In the genomic region with DNA sequence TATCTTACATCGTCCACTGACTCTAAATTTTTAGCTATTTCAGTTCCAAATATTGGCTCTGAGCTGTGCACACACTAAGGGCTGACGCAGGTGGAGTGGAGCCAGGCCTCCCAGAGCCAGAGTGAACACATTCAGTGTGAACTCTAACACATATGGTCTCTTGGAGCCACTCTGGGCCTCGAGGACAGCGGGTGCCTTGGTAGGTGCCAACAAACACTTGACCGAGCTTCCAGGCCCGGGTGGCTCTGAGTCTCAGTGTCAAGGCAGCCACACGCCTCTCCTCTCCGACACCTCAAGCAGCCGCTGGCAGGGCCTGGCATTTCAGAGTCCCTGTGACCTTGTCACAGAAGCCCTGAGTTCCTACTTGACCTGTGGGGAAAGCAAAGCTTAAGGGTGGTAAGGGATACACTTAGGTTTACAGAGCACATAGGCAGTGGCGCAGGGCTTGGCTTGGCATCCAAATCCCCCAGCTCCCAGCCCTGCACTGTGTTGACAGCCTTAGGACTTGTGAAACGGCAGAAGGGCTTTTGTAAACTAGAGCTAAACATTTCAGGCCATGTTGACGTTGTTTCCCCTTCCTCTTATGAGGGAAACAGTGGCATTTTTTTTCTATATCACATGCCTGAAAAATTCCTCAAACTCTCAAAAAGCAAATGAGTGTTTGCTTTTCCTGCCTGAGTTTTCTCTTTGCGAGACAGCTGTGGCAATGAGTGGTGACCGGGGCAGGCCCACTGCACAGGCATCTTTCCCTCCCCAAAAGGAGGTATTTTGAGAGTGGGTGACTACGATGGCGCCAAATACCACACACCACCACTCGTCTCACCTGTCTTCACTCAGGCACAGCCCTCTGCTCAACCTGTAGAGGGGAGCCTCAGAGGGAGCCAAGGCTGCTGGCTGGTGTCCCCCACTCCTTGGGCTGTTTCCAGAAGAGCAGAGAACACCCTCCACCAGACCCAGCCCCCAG, we compare ENCODE assay signal across 14 cellular contexts.
DNase-seq lines count a peak whose midpoint lies in the region; ATAC-seq, FAIRE-seq and TF ChIP-seq lines count a peak whose summit lies in the region.
"Had no signal": no experiment of that assay in that cellular context is flagged by ENCODE, and none has a peak within 500 bp of the region (broad histone marks: within the 10 kb centered on the region; RNA-seq: fewer than 3 reads in every experiment).

No MANE protein-coding gene starts in this region.

- intact Hi-C loops in upper lobe of right lung (cut with DNase I) (no loop called here), kidney (cut with DNase I) (no loop called here)
- intact Hi-C loops in CD8-positive, alpha-beta T cell (cut with DNase I, micrococcal nuclease): no loop called here

- H3K9me3 ChIP-seq in upper lobe of right lung (no peaks in the 10 kb centered on the region), kidney (ENCODE audit: control insufficient read depth in 1 of 2, low read length in 2 of 2) (no peaks in the 10 kb centered on the region)
- no peaks in the 10 kb centered on the region for H3K9me3 ChIP-seq in CD8-positive, alpha-beta T cell (ENCODE audit: low read length)

- TF ChIP-seq CTCF in fibroblast of the aortic adventitia (IDR thresholded peaks at IDR 0.05; ENCODE audit: insufficient read depth, low read length) (no peak), nephron (IDR thresholded peaks at IDR 0.05; ENCODE audit: unreplicated experiment in 3 of 3) (no peak), upper lobe of right lung (IDR thresholded peaks at IDR 0.05) (no peak), kidney (IDR thresholded peaks at IDR 0.05; ENCODE audit: borderline replicate concordance, extremely low read depth, insufficient read depth) (no peak)
- no peak for TF ChIP-seq CTCF in CD8-positive, alpha-beta T cell (IDR thresholded peaks at IDR 0.05)

- POLR2A ChIA-PET in CD8-positive, alpha-beta T cell (lab: Charles Lee): no interaction called here

- H3K9ac ChIP-seq in kidney (ENCODE audit: low read length in 2 of 2): no peak overlapping the region

- DNase-seq in NCI-H446 treated with DMSO at 0.1 percent for 48 hours (lab: John Stamatoyannopoulos, UW) (peak; percentile 82), fibroblast of the aortic adventitia (ENCODE audit: low read depth) (peak; percentile 29), upper lobe of right lung (peak; percentile 93), kidney (no peak)
- DNase-seq in CD8-positive, alpha-beta T cell: no peak
- DNase-seq: foreskin keratinocyte; NCI-H2081; stimulated activated naive CD4-positive, alpha-beta T cell had no signal

- H3K36me3 ChIP-seq in upper lobe of right lung (no peaks in the 10 kb centered on the region), kidney (ENCODE audit: control insufficient read depth in 1 of 2, insufficient read depth in 2 of 2, low read length in 2 of 2) (no peaks in the 10 kb centered on the region)
- no peaks in the 10 kb centered on the region for H3K36me3 ChIP-seq in CD8-positive, alpha-beta T cell (ENCODE audit: insufficient read depth, low read length)

- no peaks in the 10 kb centered on the region for H3K27me3 Mint-ChIP-seq in nephron (ENCODE audit: low read depth)
- no peaks in the 10 kb centered on the region for H3K27me3 Mint-ChIP-seq in CD8-positive, alpha-beta T cell (ENCODE audit: low read depth)

- peaks cover 49% of the 10 kb centered on the region for H3K4me1 ChIP-seq in upper lobe of right lung
- H3K4me1 ChIP-seq in CD8-positive, alpha-beta T cell (ENCODE audit: insufficient read depth, low read length): no peaks in the 10 kb centered on the region
- peaks cover 0 to 5% of the 10 kb centered on the region in 2 donors for H3K4me1 ChIP-seq in kidney (ENCODE audit: control insufficient read depth in 1 of 2, insufficient read depth in 1 of 2, low read depth in 1 of 2, low read length in 2 of 2)

- H3K27ac Mint-ChIP-seq in nephron: peak overlapping the region in 2 of 3 experiments; percentile 5 to 28
- H3K27ac Mint-ChIP-seq in CD8-positive, alpha-beta T cell: no peak overlapping the region
- H3K27ac Mint-ChIP-seq: activated T-helper 1 cell treated with anti-CD3 and anti-CD28 coated beads, Interleukin-12 subunit alpha, Interleukin-12 subunit beta, Interleukin-2, Interleukin-4 antibody, amounts not matched to agents 30 ng/mL and 10 ng/mL and 1 ng/mL, durations not matched to agents 14 hours and 24 hours and 36 hours; mesothelial cell of epicardium; WTC11 had no signal

- no peaks in the 10 kb centered on the region for H3K9me3 Mint-ChIP-seq in nephron
- no peaks in the 10 kb centered on the region for H3K9me3 Mint-ChIP-seq in CD8-positive, alpha-beta T cell
- H3K9me3 Mint-ChIP-seq: activated T-helper 1 cell treated with anti-CD3 and anti-CD28 coated beads, Interleukin-12 subunit alpha, Interleukin-12 subunit beta, Interleukin-2, Interleukin-4 antibody, amounts not matched to agents 30 ng/mL and 10 ng/mL and 1 ng/mL, durations not matched to agents 14 hours and 24 hours and 36 hours; mesothelial cell of epicardium; WTC11 had no signal

- peaks cover 48% of the 10 kb centered on the region for H3K4me1 Mint-ChIP-seq in nephron
- peaks cover 1% of the 10 kb centered on the region for H3K4me1 Mint-ChIP-seq in CD8-positive, alpha-beta T cell (ENCODE audit: low read depth)
- H3K4me1 Mint-ChIP-seq: mesothelial cell of epicardium had no signal

- ATAC-seq in upper lobe of right lung (peak; percentile 88), GM21528 (IDR thresholded peaks at IDR 0.05; ENCODE audit: low FRiP score, unreplicated experiment) (no peak)
- no peak for ATAC-seq in CD8-positive, alpha-beta T cell
- ATAC-seq: foreskin keratinocyte, WTC11 had no signal

- FAIRE-seq in kidney (lab: Jason Lieb, UNC): no peak

- CTCF ChIA-PET in CD8-positive, alpha-beta T cell (lab: Charles Lee): interaction anchor here (1.0 to 1.2 kb wide), 2 partner anchors 40 to 233 kb away, joined by 3 read pairs; no protein-coding TSS in a partner anchor

- peak overlapping the region; percentile 71 for H3K27ac ChIP-seq in upper lobe of right lung
- no peak overlapping the region for H3K27ac ChIP-seq in CD8-positive, alpha-beta T cell (ENCODE audit: low read depth, low read length)
- H3K27ac ChIP-seq in kidney (ENCODE audit: low read depth in 2 of 2, low read length in 2 of 2): peak overlapping the region in 1 of 2 donors; percentile 32
- H3K27ac ChIP-seq: foreskin keratinocyte, RWPE1 had no signal

- H3K4me3 ChIP-seq in fibroblast of the aortic adventitia (ENCODE audit: low read depth, low read length) (no peak overlapping the region), upper lobe of right lung (no peak overlapping the region), kidney (ENCODE audit: low read length in 2 of 2) (no peak overlapping the region)
- no peak overlapping the region for H3K4me3 ChIP-seq in CD8-positive, alpha-beta T cell (ENCODE audit: low read depth, low read length)

- H3K36me3 Mint-ChIP-seq in nephron (ENCODE audit: low read depth): no peaks in the 10 kb centered on the region
- no peaks in the 10 kb centered on the region for H3K36me3 Mint-ChIP-seq in CD8-positive, alpha-beta T cell
- H3K36me3 Mint-ChIP-seq: mesothelial cell of epicardium, WTC11 had no signal

- H3K27me3 ChIP-seq in upper lobe of right lung: no peaks in the 10 kb centered on the region
- no peaks in the 10 kb centered on the region for H3K27me3 ChIP-seq in CD8-positive, alpha-beta T cell (ENCODE audit: insufficient read depth, low read length)
- H3K27me3 ChIP-seq: foreskin keratinocyte had no signal

- H3K4me3 Mint-ChIP-seq in nephron: peak overlapping the region in 1 of 3 experiments; percentile 33
- no peak overlapping the region for H3K4me3 Mint-ChIP-seq in CD8-positive, alpha-beta T cell
- H3K4me3 Mint-ChIP-seq: activated T-helper 1 cell treated with anti-CD3 and anti-CD28 coated beads, Interleukin-12 subunit alpha, Interleukin-12 subunit beta, Interleukin-2, Interleukin-4 antibody, amounts not matched to agents 30 ng/mL and 10 ng/mL and 1 ng/mL, durations not matched to agents 14 hours and 24 hours and 36 hours; mesothelial cell of epicardium; WTC11 had no signal

Comparison
In these comparisons a context has a peak if more than half of its experiments do, and no peak if none do; other contexts are left out.
1. DNase-seq: peak in NCI-H446 treated with DMSO at 0.1 percent for 48 hours (single experiment), fibroblast of the aortic adventitia (single experiment) and upper lobe of right lung (single experiment); none in CD8-positive, alpha-beta T cell (0 of 7) and kidney (single experiment).